16 cellular contexts compared by ENCODE assay signal in the genomic region with DNA sequence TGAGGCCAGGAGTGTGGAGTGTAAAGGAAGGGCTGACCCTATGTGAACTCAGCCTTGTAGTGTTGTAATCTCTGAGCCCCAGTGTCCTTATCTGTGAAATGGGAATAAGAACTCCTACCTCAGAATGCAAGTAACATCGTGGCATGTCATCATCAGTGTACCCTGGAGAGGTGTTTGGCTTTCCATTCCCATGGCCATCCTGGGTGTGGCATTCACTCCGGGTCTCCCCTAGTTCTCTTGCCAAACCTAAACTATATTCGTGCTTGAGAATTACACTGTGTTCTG. TPM values are rescaled to one million over a fixed set of nuclear protein-coding genes. Genes with fewer than 3 reads are reported as not detected.
DNase-seq lines count a peak whose midpoint lies in the region; ATAC-seq and TF ChIP-seq lines count a peak whose summit lies in the region.
"Had no signal": no experiment of that assay in that cellular context is flagged by ENCODE, and none has a peak within 500 bp of the region (broad histone marks: within the 10 kb centered on the region; RNA-seq: fewer than 3 reads in every experiment).

No MANE protein-coding gene starts in this region.

- H3K27ac Mint-ChIP-seq in stimulated activated naive CD8-positive, alpha-beta T cell treated with anti-CD3 and anti-CD28 coated beads, Interleukin-15, Interleukin-2, amounts not matched to agents 100 ng/mL and 50 ng/mL, for 24 hours: peak overlapping the region; percentile 36
- peak overlapping the region; percentile 30 for H3K27ac Mint-ChIP-seq in endothelial cell (ENCODE audit: unreplicated experiment)
- H3K27ac Mint-ChIP-seq: effector memory CD8-positive, alpha-beta T cell had no signal

- no peak for TF ChIP-seq CTCF in endothelial cell (IDR thresholded peaks at IDR 0.05; ENCODE audit: unreplicated experiment)
- TF ChIP-seq CTCF in parathyroid adenoma (IDR thresholded peaks at IDR 0.05): no peak

- peaks cover 15% of the 10 kb centered on the region for H3K4me1 Mint-ChIP-seq in stimulated activated naive CD8-positive, alpha-beta T cell treated with anti-CD3 and anti-CD28 coated beads, Interleukin-15, Interleukin-2, amounts not matched to agents 100 ng/mL and 50 ng/mL, for 24 hours (ENCODE audit: low read depth)
- H3K4me1 Mint-ChIP-seq in endothelial cell (ENCODE audit: unreplicated experiment): peaks cover 16% of the 10 kb centered on the region

- peak overlapping the region; percentile 43 for H3K4me3 Mint-ChIP-seq in stimulated activated naive CD8-positive, alpha-beta T cell treated with anti-CD3 and anti-CD28 coated beads, Interleukin-15, Interleukin-2, amounts not matched to agents 100 ng/mL and 50 ng/mL, for 24 hours
- H3K4me3 Mint-ChIP-seq in endothelial cell (ENCODE audit: unreplicated experiment): peak overlapping the region; percentile 93

- no peaks in the 10 kb centered on the region for H3K4me1 ChIP-seq in parathyroid adenoma

- no peak overlapping the region for H2AFZ ChIP-seq in parathyroid adenoma

- no peak for ATAC-seq in stimulated activated naive CD8-positive, alpha-beta T cell treated with anti-CD3 and anti-CD28 coated beads, Interleukin-15, Interleukin-2, amounts not matched to agents 100 U/mL and 50 U/mL, for 24 hours
- ATAC-seq: effector memory CD8-positive, alpha-beta T cell had no signal

- no peak overlapping the region for H3K4me3 ChIP-seq in parathyroid adenoma (ENCODE audit: low read depth, low read length)

- no peaks in the 10 kb centered on the region for H3K27me3 ChIP-seq in parathyroid adenoma (ENCODE audit: control insufficient read depth, insufficient read depth, low read length)

- H3K79me2 ChIP-seq in parathyroid adenoma: no peaks in the 10 kb centered on the region

- peak overlapping the region; percentile 97 for H3K4me2 ChIP-seq in parathyroid adenoma (ENCODE audit: low read length)

- no peaks in the 10 kb centered on the region for H3K36me3 Mint-ChIP-seq in stimulated activated naive CD8-positive, alpha-beta T cell treated with anti-CD3 and anti-CD28 coated beads, Interleukin-15, Interleukin-2, amounts not matched to agents 100 ng/mL and 50 ng/mL, for 24 hours (ENCODE audit: low read depth)
- H3K36me3 Mint-ChIP-seq in endothelial cell (ENCODE audit: low read depth, unreplicated experiment): no peaks in the 10 kb centered on the region

- H3K9me3 ChIP-seq in parathyroid adenoma (ENCODE audit: control insufficient read depth, low read length): no peaks in the 10 kb centered on the region
- H3K9me3 ChIP-seq: adrenal gland, upper lobe of left lung had no signal

- H3K27ac ChIP-seq in parathyroid adenoma: no peak overlapping the region

- H3K9me3 Mint-ChIP-seq in stimulated activated naive CD8-positive, alpha-beta T cell treated with anti-CD3 and anti-CD28 coated beads, Interleukin-15, Interleukin-2, amounts not matched to agents 100 ng/mL and 50 ng/mL, for 24 hours: no peaks in the 10 kb centered on the region
- H3K9me3 Mint-ChIP-seq in endothelial cell (ENCODE audit: unreplicated experiment): no peaks in the 10 kb centered on the region
- H3K9me3 Mint-ChIP-seq: effector memory CD8-positive, alpha-beta T cell had no signal

- no peaks in the 10 kb centered on the region for H3K36me3 ChIP-seq in parathyroid adenoma (ENCODE audit: control insufficient read depth, insufficient read depth, low read length)
- H3K36me3 ChIP-seq: adrenal gland, upper lobe of left lung had no signal

- H3K9ac ChIP-seq in parathyroid adenoma: no peak overlapping the region

- peaks cover 28% of the 10 kb centered on the region for H3K27me3 Mint-ChIP-seq in stimulated activated naive CD8-positive, alpha-beta T cell treated with anti-CD3 and anti-CD28 coated beads, Interleukin-15, Interleukin-2, amounts not matched to agents 100 ng/mL and 50 ng/mL, for 24 hours
- H3K27me3 Mint-ChIP-seq in endothelial cell (ENCODE audit: unreplicated experiment): peaks cover 21% of the 10 kb centered on the region

- no peak for DNase-seq in stimulated activated naive CD8-positive, alpha-beta T cell treated with anti-CD3 and anti-CD28 coated beads, Interleukin-15, Interleukin-2, amounts not matched to agents 100 U/mL and 50 U/mL, for 24 hours
- DNase-seq in endothelial cell (ENCODE audit: low spot score) (no peak), T-helper 1 cell (no peak), NCI-H524 (lab: John Stamatoyannopoulos, UW) (no peak), NCI-H510A treated with DMSO at 0.1 percent for 48 hours (lab: John Stamatoyannopoulos, UW) (no peak)
- DNase-seq in activated CD4-positive, alpha-beta T cell treated with anti-CD3 and anti-CD28 coated beads for 48 hours: no peak
- DNase-seq: adrenal gland; effector memory CD8-positive, alpha-beta T cell; Karpas-422; NCI-H2081 treated with DMSO at 0.1 percent for 48 hours; PC-3; T1000; upper lobe of left lung had no signal

RNA-seq across cellular contexts. Expression of gene NXPH3, which starts 1.9 kb away (rescaled TPM):
- total RNA-seq in endothelial cell (ENCODE audit: unreplicated experiment): 6.6 TPM
- total RNA-seq: Daoy had no signal
